8 cellular contexts compared by ENCODE assay signal in the genomic region with DNA sequence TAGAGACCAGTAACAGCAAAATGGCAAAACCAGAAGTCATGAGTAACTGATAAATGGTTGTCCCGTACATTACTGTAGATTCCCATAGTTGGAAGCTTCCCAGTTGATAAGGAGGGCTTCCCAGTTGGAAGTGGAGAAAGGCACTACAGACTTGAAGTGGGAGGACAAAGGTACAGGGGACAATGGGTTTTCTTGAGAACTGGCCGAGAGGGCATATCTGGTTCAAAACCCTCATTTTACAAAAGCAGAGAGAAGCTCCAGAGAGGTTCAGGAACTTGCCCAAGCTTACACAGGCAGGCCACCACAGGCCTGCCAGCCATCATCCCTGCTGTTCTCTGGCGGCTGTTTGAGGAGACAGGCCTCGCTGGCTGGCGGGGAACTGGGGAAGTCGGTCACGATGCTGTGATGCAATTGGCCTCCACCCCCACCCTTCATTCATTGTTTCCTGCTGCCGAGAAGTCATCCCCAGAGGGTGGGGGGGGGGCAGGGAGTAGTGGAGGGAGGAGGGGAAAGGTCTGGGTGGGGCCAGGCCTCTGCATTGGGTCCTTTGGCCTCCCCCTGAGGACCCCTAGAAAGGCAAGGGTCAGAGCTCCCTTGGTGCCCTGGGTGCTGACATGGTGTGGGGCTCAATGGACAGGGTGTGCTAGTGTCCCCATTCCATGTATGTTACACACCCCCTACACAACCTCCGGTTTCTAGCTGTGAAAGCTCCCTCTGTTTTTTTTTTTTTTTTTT. TPM values are rescaled to one million over a fixed set of nuclear protein-coding genes. Genes with fewer than 3 reads are reported as not detected.
DNase-seq lines count a peak whose midpoint lies in the region; ATAC-seq and TF ChIP-seq lines count a peak whose summit lies in the region.

No MANE protein-coding gene starts in this region.

- peaks cover 0 to 3% (median 0%) of the 10 kb centered on the region in 3 donors for H3K27me3 Mint-ChIP-seq in CD14-positive monocyte (ENCODE audit: low read depth in 3 of 3)
- no peaks in the 10 kb centered on the region for H3K27me3 Mint-ChIP-seq in activated CD8-positive, alpha-beta T cell treated with anti-CD3 and anti-CD28 coated beads for 36 hours
- H3K27me3 Mint-ChIP-seq in effector memory CD8-positive, alpha-beta T cell, result no peaks in the 10 kb centered on the region
- no peaks in the 10 kb centered on the region for H3K27me3 Mint-ChIP-seq in stimulated activated naive CD8-positive, alpha-beta T cell treated with anti-CD3 and anti-CD28 coated beads, Interleukin-15, Interleukin-2, amounts not matched to agents 100 ng/mL and 50 ng/mL, for 24 hours

- DNase-seq in CD14-positive monocyte (ENCODE audit: low spot score) (peak; percentile 92), LHCN-M2 (ENCODE audit: low read depth) (peak; percentile 48), mucosa of descending colon (peak; percentile 75 to 92 (median 83)), epidermal melanocyte (ENCODE audit: insufficient read length, low spot score) (no peak)
- peak; percentile 94 for DNase-seq in activated CD8-positive, alpha-beta T cell treated with anti-CD3 and anti-CD28 coated beads for 36 hours
- peak; percentile 53 to 64 (median 63) for DNase-seq in effector memory CD8-positive, alpha-beta T cell

- peak; percentile 5 for ATAC-seq in activated CD8-positive, alpha-beta T cell treated with anti-CD3 and anti-CD28 coated beads for 36 hours
- ATAC-seq in effector memory CD8-positive, alpha-beta T cell (replicated peaks), result peak; percentile 23
- ATAC-seq in mucosa of descending colon (peak; percentile 47), GM21529 (IDR thresholded peaks at IDR 0.05; ENCODE audit: unreplicated experiment) (no peak)

- peaks cover 75% of the 10 kb centered on the region for H3K4me1 ChIP-seq in mucosa of descending colon (ENCODE audit: low read depth)

- peak overlapping the region; percentile 69 to 77 for H3K4me3 Mint-ChIP-seq in CD14-positive monocyte
- peak overlapping the region; percentile 96 for H3K4me3 Mint-ChIP-seq in activated CD8-positive, alpha-beta T cell treated with anti-CD3 and anti-CD28 coated beads for 36 hours
- peak overlapping the region; percentile 87 to 91 for H3K4me3 Mint-ChIP-seq in effector memory CD8-positive, alpha-beta T cell
- H3K4me3 Mint-ChIP-seq in stimulated activated naive CD8-positive, alpha-beta T cell treated with anti-CD3 and anti-CD28 coated beads, Interleukin-15, Interleukin-2, amounts not matched to agents 100 ng/mL and 50 ng/mL, for 24 hours, result peak overlapping the region; percentile 91

- H3K9me3 Mint-ChIP-seq in CD14-positive monocyte, result no peaks in the 10 kb centered on the region
- no peaks in the 10 kb centered on the region for H3K9me3 Mint-ChIP-seq in activated CD8-positive, alpha-beta T cell treated with anti-CD3 and anti-CD28 coated beads for 36 hours
- H3K9me3 Mint-ChIP-seq in effector memory CD8-positive, alpha-beta T cell, result no peaks in the 10 kb centered on the region
- no peaks in the 10 kb centered on the region for H3K9me3 Mint-ChIP-seq in stimulated activated naive CD8-positive, alpha-beta T cell treated with anti-CD3 and anti-CD28 coated beads, Interleukin-15, Interleukin-2, amounts not matched to agents 100 ng/mL and 50 ng/mL, for 24 hours

- intact Hi-C loops in CD14-positive monocyte (cut with micrococcal nuclease) (loop anchor here in 1 of 2 donors (5.0 to 10.0 kb wide), 5 partner anchors 36 to 493 kb away; partner anchors contain the start of genes EXOC7, MFSD11 and SRSF2), mucosa of descending colon (cut with DNase I, micrococcal nuclease) (no loop called here)
- intact Hi-C loops in activated CD8-positive, alpha-beta T cell treated with anti-CD3 and anti-CD28 coated beads for 36 hours (cut with micrococcal nuclease), result loop anchor here (5.0 kb wide), 2 partner anchors 76 to 126 kb away; partner anchors contain the start of gene FOXJ1

- H3K9me3 ChIP-seq in mucosa of descending colon, result no peaks in the 10 kb centered on the region

- peak overlapping the region; percentile 95 to 98 (median 96) for H3K27ac Mint-ChIP-seq in CD14-positive monocyte
- peak overlapping the region; percentile 99 for H3K27ac Mint-ChIP-seq in activated CD8-positive, alpha-beta T cell treated with anti-CD3 and anti-CD28 coated beads for 36 hours
- peak overlapping the region; percentile 95 to 96 for H3K27ac Mint-ChIP-seq in effector memory CD8-positive, alpha-beta T cell
- peak overlapping the region; percentile 98 for H3K27ac Mint-ChIP-seq in stimulated activated naive CD8-positive, alpha-beta T cell treated with anti-CD3 and anti-CD28 coated beads, Interleukin-15, Interleukin-2, amounts not matched to agents 100 ng/mL and 50 ng/mL, for 24 hours

- POLR2A ChIA-PET in activated CD8-positive, alpha-beta T cell treated with anti-CD3 and anti-CD28 coated beads for 36 hours (lab: Charles Lee), result interaction anchor here (0.6 to 28.3 kb wide), 21 partner anchors 7 to 470 kb away, joined by 3 to 960 read pairs (median 10); partner anchors contain the start of genes FOXJ1, MFSD11, PRPSAP1 and RNF157

- peaks cover 71% of the 10 kb centered on the region for H3K4me1 Mint-ChIP-seq in CD14-positive monocyte
- peaks cover 31% of the 10 kb centered on the region for H3K4me1 Mint-ChIP-seq in activated CD8-positive, alpha-beta T cell treated with anti-CD3 and anti-CD28 coated beads for 36 hours (ENCODE audit: low read depth)
- peaks cover 58 to 63% of the 10 kb centered on the region in 2 donors for H3K4me1 Mint-ChIP-seq in effector memory CD8-positive, alpha-beta T cell (ENCODE audit: low read depth in 2 of 2)
- peaks cover 62% of the 10 kb centered on the region for H3K4me1 Mint-ChIP-seq in stimulated activated naive CD8-positive, alpha-beta T cell treated with anti-CD3 and anti-CD28 coated beads, Interleukin-15, Interleukin-2, amounts not matched to agents 100 ng/mL and 50 ng/mL, for 24 hours (ENCODE audit: low read depth)

- TF ChIP-seq CTCF in CD14-positive monocyte (IDR thresholded peaks at IDR 0.05), result no peak
- TF ChIP-seq CTCF in activated CD8-positive, alpha-beta T cell treated with anti-CD3 and anti-CD28 coated beads for 36 hours (IDR thresholded peaks at IDR 0.05), result no peak
- TF ChIP-seq CTCF in mucosa of descending colon (IDR thresholded peaks at IDR 0.05), result no peak

- peaks cover 22 to 30% of the 10 kb centered on the region in 2 donors for H3K36me3 Mint-ChIP-seq in CD14-positive monocyte
- H3K36me3 Mint-ChIP-seq in activated CD8-positive, alpha-beta T cell treated with anti-CD3 and anti-CD28 coated beads for 36 hours (ENCODE audit: low read depth), result peaks cover 56% of the 10 kb centered on the region
- peaks cover 86% of the 10 kb centered on the region for H3K36me3 Mint-ChIP-seq in effector memory CD8-positive, alpha-beta T cell (ENCODE audit: insufficient read depth)
- peaks cover 43% of the 10 kb centered on the region for H3K36me3 Mint-ChIP-seq in stimulated activated naive CD8-positive, alpha-beta T cell treated with anti-CD3 and anti-CD28 coated beads, Interleukin-15, Interleukin-2, amounts not matched to agents 100 ng/mL and 50 ng/mL, for 24 hours (ENCODE audit: low read depth)

- no peak overlapping the region for H3K4me3 ChIP-seq in mucosa of descending colon

- H3K36me3 ChIP-seq in mucosa of descending colon (ENCODE audit: low read depth), result no peaks in the 10 kb centered on the region

- CTCF ChIA-PET in activated CD8-positive, alpha-beta T cell treated with anti-CD3 and anti-CD28 coated beads for 36 hours (lab: Charles Lee), result interaction anchor here (1.0 to 5.4 kb wide), 11 partner anchors 12 to 197 kb away, joined by 3 to 37 read pairs (median 5); no protein-coding TSS in a partner anchor

RNA-seq across cellular contexts. Expression of gene UBALD2, which starts 3.0 kb away (rescaled TPM):
- 1 to 10 TPM; 1.4 to 2.2 TPM for polyA plus RNA-seq in CD14-positive monocyte
- 8.7 and 9.0 TPM in 2 replicates for total RNA-seq in LHCN-M2 (2014; rRNA removed)
- polyA plus RNA-seq in LHCN-M2 (2012), result 23.9 TPM
- total RNA-seq in activated CD8-positive, alpha-beta T cell treated with anti-CD3 and anti-CD28 coated beads for 36 hours, result 100 to 1,000 TPM; 267 to 270 TPM
- total RNA-seq in mucosa of descending colon, result 100 to 1,000 TPM in 1 of 3 donors, 10 to 100 TPM in 2; 46.6 to 132 (median 99.1) TPM

RNA-seq across cellular contexts. Expression of gene RNF157, which starts 27.9 kb away (rescaled TPM):
- polyA plus RNA-seq in CD14-positive monocyte, result not detected
- 2.8 and 3.0 TPM in 2 replicates for total RNA-seq in LHCN-M2 (2014; rRNA removed)
- 2.3 TPM for polyA plus RNA-seq in LHCN-M2 (2012)
- total RNA-seq in activated CD8-positive, alpha-beta T cell treated with anti-CD3 and anti-CD28 coated beads for 36 hours, result 10 to 100 TPM; 37.2 to 44.5 TPM
- total RNA-seq in mucosa of descending colon, result 10 to 100 TPM; 11.6 to 45.8 (median 17.5) TPM

RNA-seq across cellular contexts. Expression of gene QRICH2, which starts 39.9 kb away (rescaled TPM):
- under 1 TPM in 1 of 2 donors, not detected in 1; 0.04 TPM for polyA plus RNA-seq in CD14-positive monocyte
- total RNA-seq in LHCN-M2 (2014; rRNA removed), result 1.4 and 2.6 TPM in 2 replicates
- polyA plus RNA-seq in LHCN-M2 (2012), result 0.57 TPM
- total RNA-seq in activated CD8-positive, alpha-beta T cell treated with anti-CD3 and anti-CD28 coated beads for 36 hours, result under 1 TPM; 0.49 to 0.52 TPM
- total RNA-seq in mucosa of descending colon, result 1 to 10 TPM; 1.6 to 4.7 (median 3.2) TPM
